Comparison of ENCODE assay signal across 1 cellular context in the genomic region with DNA sequence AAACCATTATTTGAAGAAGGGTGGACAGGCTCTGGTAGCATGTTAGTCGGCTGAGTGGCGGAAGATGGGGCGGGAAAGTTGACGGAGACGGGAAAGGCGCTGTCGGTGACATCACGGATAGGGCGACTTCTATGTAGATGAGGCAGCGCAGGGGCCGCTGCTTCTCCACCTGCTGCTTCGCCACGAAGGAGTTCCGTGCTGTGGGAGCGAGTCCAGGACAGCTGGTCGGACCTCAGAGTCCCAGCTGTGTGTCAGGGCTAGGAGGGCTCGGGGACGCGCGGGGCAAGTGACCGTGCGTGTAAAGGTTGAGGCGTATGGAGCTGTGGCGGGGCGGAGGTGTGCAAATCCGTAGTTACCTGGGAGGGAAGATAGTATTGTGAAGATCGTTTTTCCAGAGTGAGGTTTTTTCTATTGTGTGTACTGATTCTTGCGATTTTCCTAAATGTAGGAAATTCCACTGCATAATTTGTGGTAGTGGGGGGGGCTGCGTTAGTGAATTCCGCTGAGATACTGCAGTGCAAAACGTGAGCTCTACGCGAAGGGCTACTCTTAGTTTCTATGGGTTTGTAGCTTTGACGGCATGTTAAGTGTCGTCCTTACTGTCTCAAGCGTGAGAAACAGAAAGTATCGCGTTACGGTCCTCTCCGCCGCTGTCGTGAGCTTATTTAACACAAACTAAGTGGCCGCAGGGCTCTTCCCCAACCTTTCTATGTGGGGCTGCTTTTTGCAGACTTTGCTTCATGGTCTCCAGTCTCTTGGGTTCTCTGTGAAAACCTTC.
TF ChIP-seq lines count a peak whose summit lies in the region.

No MANE protein-coding gene starts in this region.

TF ChIP-seq in HepG2, 621 proteins besides CTCF, POLR2A, EP300 and RAD21 (continued from another document and continues in another):
- TF ChIP-seq, protein P1, sequence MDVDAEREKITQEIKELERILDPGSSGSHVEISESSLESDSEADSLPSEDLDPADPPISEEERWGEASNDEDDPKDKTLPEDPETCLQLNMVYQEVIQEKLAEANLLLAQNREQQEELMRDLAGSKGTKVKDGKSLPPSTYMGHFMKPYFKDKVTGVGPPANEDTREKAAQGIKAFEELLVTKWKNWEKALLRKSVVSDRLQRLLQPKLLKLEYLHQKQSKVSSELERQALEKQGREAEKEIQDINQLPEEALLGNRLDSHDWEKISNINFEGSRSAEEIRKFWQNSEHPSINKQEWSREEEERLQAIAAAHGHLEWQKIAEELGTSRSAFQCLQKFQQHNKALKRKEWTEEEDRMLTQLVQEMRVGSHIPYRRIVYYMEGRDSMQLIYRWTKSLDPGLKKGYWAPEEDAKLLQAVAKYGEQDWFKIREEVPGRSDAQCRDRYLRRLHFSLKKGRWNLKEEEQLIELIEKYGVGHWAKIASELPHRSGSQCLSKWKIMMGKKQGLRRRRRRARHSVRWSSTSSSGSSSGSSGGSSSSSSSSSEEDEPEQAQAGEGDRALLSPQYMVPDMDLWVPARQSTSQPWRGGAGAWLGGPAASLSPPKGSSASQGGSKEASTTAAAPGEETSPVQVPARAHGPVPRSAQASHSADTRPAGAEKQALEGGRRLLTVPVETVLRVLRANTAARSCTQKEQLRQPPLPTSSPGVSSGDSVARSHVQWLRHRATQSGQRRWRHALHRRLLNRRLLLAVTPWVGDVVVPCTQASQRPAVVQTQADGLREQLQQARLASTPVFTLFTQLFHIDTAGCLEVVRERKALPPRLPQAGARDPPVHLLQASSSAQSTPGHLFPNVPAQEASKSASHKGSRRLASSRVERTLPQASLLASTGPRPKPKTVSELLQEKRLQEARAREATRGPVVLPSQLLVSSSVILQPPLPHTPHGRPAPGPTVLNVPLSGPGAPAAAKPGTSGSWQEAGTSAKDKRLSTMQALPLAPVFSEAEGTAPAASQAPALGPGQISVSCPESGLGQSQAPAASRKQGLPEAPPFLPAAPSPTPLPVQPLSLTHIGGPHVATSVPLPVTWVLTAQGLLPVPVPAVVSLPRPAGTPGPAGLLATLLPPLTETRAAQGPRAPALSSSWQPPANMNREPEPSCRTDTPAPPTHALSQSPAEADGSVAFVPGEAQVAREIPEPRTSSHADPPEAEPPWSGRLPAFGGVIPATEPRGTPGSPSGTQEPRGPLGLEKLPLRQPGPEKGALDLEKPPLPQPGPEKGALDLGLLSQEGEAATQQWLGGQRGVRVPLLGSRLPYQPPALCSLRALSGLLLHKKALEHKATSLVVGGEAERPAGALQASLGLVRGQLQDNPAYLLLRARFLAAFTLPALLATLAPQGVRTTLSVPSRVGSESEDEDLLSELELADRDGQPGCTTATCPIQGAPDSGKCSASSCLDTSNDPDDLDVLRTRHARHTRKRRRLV (CRISPR knock-in tag; IDR thresholded peaks at IDR 0.05), result peak; percentile 100
- TF ChIP-seq NR2C2 (CRISPR knock-in tag; IDR thresholded peaks at IDR 0.05; ENCODE audit: borderline replicate concordance) (no peak), ZNF549 (CRISPR knock-in tag; IDR thresholded peaks at IDR 0.05) (no peak), GABPB1 (CRISPR knock-in tag; IDR thresholded peaks at IDR 0.05) (peak; percentile 56), AGO2 (optimal IDR thresholded peaks at IDR 0.05; ENCODE audit: low read depth, low read length) (no peak), MED1 (CRISPR knock-in tag; IDR thresholded peaks at IDR 0.05) (0 out of 2 replicates have a peak, but pooled peaks have one; percentile 35), SOX6 (IDR thresholded peaks at IDR 0.05) (no peak), SOX6 (CRISPR knock-in tag; IDR thresholded peaks at IDR 0.05) (0 out of 2 replicates have a peak, but pooled peaks have one; percentile 13), ZNF552 (CRISPR knock-in tag; IDR thresholded peaks at IDR 0.05; ENCODE audit: borderline replicate concordance) (no peak), ZNF329 (CRISPR knock-in tag; IDR thresholded peaks at IDR 0.05; ENCODE audit: low read depth) (no peak), MTA1 (CRISPR knock-in tag; IDR thresholded peaks at IDR 0.05; ENCODE audit: borderline replicate concordance) (no peak), ZNF572 (CRISPR knock-in tag; IDR thresholded peaks at IDR 0.05) (no peak), ARNT2 (CRISPR knock-in tag; IDR thresholded peaks at IDR 0.05; ENCODE audit: low read depth) (peak; percentile 43; the same call in 1 of the 2 replicates), ZZZ3 (CRISPR knock-in tag; IDR thresholded peaks at IDR 0.05; ENCODE audit: borderline replicate concordance) (no peak), RARG (CRISPR knock-in tag; IDR thresholded peaks at IDR 0.05; ENCODE audit: low read depth) (no peak), TAF1 (CRISPR knock-in tag; IDR thresholded peaks at IDR 0.05) (peak; percentile 15; the same call in 1 of the 2 replicates), NR2F2 (IDR thresholded peaks at IDR 0.05; ENCODE audit: borderline replicate concordance, low read depth) (0 out of 2 replicates have a peak, but pooled peaks have one; percentile 6), NONO (IDR thresholded peaks at IDR 0.05) (no peak), NONO (CRISPR knock-in tag; conservative IDR thresholded peaks at IDR 0.05) (no peak), DMAP1 (CRISPR knock-in tag; IDR thresholded peaks at IDR 0.05) (peak; percentile 20; the same call in 1 of the 2 replicates), EED (CRISPR knock-in tag; IDR thresholded peaks at IDR 0.05) (no peak), ELF3 (CRISPR knock-in tag; IDR thresholded peaks at IDR 0.05) (no peak), GATAD1 (CRISPR knock-in tag; IDR thresholded peaks at IDR 0.05) (0 out of 2 replicates have a peak, but pooled peaks have one; percentile 7), ZNF768 (CRISPR knock-in tag; IDR thresholded peaks at IDR 0.05) (peak; percentile 28; the same call in 1 of the 2 replicates), NFYB (CRISPR knock-in tag; IDR thresholded peaks at IDR 0.05) (no peak), DNMT3B (CRISPR knock-in tag; conservative IDR thresholded peaks at IDR 0.05) (0 out of 2 replicates have a peak, but pooled peaks have one; percentile 31), ZNF567 (CRISPR knock-in tag; IDR thresholded peaks at IDR 0.05; ENCODE audit: borderline replicate concordance) (no peak), SNRNP70 (IDR thresholded peaks at IDR 0.05; ENCODE audit: low read depth, low read length) (no peak), SYNCRIP (IDR thresholded peaks at IDR 0.05; ENCODE audit: insufficient read depth, low read depth, low read length) (no peak), BRCA1 (CRISPR knock-in tag; IDR thresholded peaks at IDR 0.05) (no peak), POLR2G (IDR thresholded peaks at IDR 0.05; ENCODE audit: low read depth, low read length) (peak; percentile 62), ZNF101 (CRISPR knock-in tag; IDR thresholded peaks at IDR 0.05; ENCODE audit: borderline replicate concordance, low read depth) (no peak)
- TF ChIP-seq, protein P2, sequence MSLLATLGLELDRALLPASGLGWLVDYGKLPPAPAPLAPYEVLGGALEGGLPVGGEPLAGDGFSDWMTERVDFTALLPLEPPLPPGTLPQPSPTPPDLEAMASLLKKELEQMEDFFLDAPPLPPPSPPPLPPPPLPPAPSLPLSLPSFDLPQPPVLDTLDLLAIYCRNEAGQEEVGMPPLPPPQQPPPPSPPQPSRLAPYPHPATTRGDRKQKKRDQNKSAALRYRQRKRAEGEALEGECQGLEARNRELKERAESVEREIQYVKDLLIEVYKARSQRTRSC (CRISPR knock-in tag; IDR thresholded peaks at IDR 0.05; ENCODE audit: low read depth), result no peak
- TF ChIP-seq, protein P3, sequence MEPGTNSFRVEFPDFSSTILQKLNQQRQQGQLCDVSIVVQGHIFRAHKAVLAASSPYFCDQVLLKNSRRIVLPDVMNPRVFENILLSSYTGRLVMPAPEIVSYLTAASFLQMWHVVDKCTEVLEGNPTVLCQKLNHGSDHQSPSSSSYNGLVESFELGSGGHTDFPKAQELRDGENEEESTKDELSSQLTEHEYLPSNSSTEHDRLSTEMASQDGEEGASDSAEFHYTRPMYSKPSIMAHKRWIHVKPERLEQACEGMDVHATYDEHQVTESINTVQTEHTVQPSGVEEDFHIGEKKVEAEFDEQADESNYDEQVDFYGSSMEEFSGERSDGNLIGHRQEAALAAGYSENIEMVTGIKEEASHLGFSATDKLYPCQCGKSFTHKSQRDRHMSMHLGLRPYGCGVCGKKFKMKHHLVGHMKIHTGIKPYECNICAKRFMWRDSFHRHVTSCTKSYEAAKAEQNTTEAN (CRISPR knock-in tag; conservative IDR thresholded peaks at IDR 0.05), result no peak
- TF ChIP-seq, protein P4, sequence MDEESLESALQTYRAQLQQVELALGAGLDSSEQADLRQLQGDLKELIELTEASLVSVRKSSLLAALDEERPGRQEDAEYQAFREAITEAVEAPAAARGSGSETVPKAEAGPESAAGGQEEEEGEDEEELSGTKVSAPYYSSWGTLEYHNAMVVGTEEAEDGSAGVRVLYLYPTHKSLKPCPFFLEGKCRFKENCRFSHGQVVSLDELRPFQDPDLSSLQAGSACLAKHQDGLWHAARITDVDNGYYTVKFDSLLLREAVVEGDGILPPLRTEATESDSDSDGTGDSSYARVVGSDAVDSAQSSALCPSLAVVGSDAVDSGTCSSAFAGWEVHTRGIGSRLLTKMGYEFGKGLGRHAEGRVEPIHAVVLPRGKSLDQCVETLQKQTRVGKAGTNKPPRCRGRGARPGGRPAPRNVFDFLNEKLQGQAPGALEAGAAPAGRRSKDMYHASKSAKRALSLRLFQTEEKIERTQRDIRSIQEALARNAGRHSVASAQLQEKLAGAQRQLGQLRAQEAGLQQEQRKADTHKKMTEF (CRISPR knock-in tag; IDR thresholded peaks at IDR 0.05), result peak; percentile 34; the same call in 1 of the 2 replicates
- TF ChIP-seq, protein P5, sequence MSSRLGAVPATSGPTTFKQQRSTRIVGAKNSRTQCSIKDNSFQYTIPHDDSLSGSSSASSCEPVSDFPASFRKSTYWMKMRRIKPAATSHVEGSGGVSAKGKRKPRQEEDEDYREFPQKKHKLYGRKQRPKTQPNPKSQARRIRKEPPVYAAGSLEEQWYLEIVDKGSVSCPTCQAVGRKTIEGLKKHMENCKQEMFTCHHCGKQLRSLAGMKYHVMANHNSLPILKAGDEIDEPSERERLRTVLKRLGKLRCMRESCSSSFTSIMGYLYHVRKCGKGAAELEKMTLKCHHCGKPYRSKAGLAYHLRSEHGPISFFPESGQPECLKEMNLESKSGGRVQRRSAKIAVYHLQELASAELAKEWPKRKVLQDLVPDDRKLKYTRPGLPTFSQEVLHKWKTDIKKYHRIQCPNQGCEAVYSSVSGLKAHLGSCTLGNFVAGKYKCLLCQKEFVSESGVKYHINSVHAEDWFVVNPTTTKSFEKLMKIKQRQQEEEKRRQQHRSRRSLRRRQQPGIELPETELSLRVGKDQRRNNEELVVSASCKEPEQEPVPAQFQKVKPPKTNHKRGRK (CRISPR knock-in tag; IDR thresholded peaks at IDR 0.05), result no peak
- TF ChIP-seq, protein P6, sequence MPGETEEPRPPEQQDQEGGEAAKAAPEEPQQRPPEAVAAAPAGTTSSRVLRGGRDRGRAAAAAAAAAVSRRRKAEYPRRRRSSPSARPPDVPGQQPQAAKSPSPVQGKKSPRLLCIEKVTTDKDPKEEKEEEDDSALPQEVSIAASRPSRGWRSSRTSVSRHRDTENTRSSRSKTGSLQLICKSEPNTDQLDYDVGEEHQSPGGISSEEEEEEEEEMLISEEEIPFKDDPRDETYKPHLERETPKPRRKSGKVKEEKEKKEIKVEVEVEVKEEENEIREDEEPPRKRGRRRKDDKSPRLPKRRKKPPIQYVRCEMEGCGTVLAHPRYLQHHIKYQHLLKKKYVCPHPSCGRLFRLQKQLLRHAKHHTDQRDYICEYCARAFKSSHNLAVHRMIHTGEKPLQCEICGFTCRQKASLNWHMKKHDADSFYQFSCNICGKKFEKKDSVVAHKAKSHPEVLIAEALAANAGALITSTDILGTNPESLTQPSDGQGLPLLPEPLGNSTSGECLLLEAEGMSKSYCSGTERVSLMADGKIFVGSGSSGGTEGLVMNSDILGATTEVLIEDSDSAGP (CRISPR knock-in tag; IDR thresholded peaks at IDR 0.05; ENCODE audit: borderline replicate concordance), result peak; percentile 54; the same call in 1 of the 2 replicates
- TF ChIP-seq, protein P7, sequence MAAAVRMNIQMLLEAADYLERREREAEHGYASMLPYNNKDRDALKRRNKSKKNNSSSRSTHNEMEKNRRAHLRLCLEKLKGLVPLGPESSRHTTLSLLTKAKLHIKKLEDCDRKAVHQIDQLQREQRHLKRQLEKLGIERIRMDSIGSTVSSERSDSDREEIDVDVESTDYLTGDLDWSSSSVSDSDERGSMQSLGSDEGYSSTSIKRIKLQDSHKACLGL (CRISPR knock-in tag; IDR thresholded peaks at IDR 0.05), result no peak
- TF ChIP-seq, protein P8, sequence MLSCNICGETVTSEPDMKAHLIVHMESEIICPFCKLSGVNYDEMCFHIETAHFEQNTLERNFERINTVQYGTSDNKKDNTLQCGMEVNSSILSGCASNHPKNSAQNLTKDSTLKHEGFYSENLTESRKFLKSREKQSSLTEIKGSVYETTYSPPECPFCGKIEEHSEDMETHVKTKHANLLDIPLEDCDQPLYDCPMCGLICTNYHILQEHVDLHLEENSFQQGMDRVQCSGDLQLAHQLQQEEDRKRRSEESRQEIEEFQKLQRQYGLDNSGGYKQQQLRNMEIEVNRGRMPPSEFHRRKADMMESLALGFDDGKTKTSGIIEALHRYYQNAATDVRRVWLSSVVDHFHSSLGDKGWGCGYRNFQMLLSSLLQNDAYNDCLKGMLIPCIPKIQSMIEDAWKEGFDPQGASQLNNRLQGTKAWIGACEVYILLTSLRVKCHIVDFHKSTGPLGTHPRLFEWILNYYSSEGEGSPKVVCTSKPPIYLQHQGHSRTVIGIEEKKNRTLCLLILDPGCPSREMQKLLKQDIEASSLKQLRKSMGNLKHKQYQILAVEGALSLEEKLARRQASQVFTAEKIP (CRISPR knock-in tag; IDR thresholded peaks at IDR 0.05; ENCODE audit: borderline replicate concordance), result no peak
- TF ChIP-seq, protein P9, sequence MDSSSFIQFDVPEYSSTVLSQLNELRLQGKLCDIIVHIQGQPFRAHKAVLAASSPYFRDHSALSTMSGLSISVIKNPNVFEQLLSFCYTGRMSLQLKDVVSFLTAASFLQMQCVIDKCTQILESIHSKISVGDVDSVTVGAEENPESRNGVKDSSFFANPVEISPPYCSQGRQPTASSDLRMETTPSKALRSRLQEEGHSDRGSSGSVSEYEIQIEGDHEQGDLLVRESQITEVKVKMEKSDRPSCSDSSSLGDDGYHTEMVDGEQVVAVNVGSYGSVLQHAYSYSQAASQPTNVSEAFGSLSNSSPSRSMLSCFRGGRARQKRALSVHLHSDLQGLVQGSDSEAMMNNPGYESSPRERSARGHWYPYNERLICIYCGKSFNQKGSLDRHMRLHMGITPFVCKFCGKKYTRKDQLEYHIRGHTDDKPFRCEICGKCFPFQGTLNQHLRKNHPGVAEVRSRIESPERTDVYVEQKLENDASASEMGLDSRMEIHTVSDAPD (CRISPR knock-in tag; IDR thresholded peaks at IDR 0.05), result no peak
- TF ChIP-seq, protein P10, sequence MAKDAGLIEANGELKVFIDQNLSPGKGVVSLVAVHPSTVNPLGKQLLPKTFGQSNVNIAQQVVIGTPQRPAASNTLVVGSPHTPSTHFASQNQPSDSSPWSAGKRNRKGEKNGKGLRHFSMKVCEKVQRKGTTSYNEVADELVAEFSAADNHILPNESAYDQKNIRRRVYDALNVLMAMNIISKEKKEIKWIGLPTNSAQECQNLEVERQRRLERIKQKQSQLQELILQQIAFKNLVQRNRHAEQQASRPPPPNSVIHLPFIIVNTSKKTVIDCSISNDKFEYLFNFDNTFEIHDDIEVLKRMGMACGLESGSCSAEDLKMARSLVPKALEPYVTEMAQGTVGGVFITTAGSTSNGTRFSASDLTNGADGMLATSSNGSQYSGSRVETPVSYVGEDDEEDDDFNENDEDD (CRISPR knock-in tag; IDR thresholded peaks at IDR 0.05; ENCODE audit: borderline replicate concordance), result 0 out of 2 replicates have a peak, but pooled peaks have one; percentile 30
